21 cellular contexts compared by ENCODE assay signal in genomic region chr5:158484968-158485367, GRCh38.
DNase-seq lines count a peak whose midpoint lies in the region; ATAC-seq and TF ChIP-seq lines count a peak whose summit lies in the region.
"Had no signal": no experiment of that assay in that cellular context is flagged by ENCODE, and none has a peak within 500 bp of the region (broad histone marks: within the 10 kb centered on the region; RNA-seq: fewer than 3 reads in every experiment).

No MANE protein-coding gene starts in this region.

- no peaks in the 10 kb centered on the region for H3K9me3 ChIP-seq in gastroesophageal sphincter
- no peaks in the 10 kb centered on the region for H3K9me3 ChIP-seq in muscle layer of colon (ENCODE audit: low read length)
- H3K9me3 ChIP-seq in subcutaneous abdominal adipose tissue (ENCODE audit: control insufficient read depth in 5 of 5, low read length in 5 of 5) = no peaks in the 10 kb centered on the region
- H3K9me3 ChIP-seq: stomach had no signal

- 32 to 36% methylated on average over 3 to 7 of the region's 7 CpGs for WGBS in gastroesophageal sphincter (ENCODE audit: low coverage in 1 of 2), 2 donors

- peaks cover 26 to 68% (median 40%) of the 10 kb centered on the region in 3 donors for H3K4me1 ChIP-seq in gastroesophageal sphincter
- peaks cover 40% of the 10 kb centered on the region for H3K4me1 ChIP-seq in muscle layer of colon (ENCODE audit: insufficient read depth, low read length)
- peaks cover 5 to 52% (median 45%) of the 10 kb centered on the region in 5 donors for H3K4me1 ChIP-seq in subcutaneous abdominal adipose tissue (ENCODE audit: control insufficient read depth in 5 of 5, insufficient read depth in 5 of 5, low read length in 5 of 5)
- peaks cover 21% of the 10 kb centered on the region for H3K4me1 ChIP-seq in GM23338 (ENCODE audit: insufficient read depth)
- H3K4me1 ChIP-seq: foreskin keratinocyte had no signal

- ATAC-seq in gastroesophageal sphincter (no peak), GM23338 (no peak), HG03097 (IDR thresholded peaks at IDR 0.05; ENCODE audit: low FRiP score, unreplicated experiment) (no peak)
- ATAC-seq: activated CD4-positive, alpha-beta T cell treated with anti-CD3 and anti-CD28 coated beads for 36 hours; PC-3 had no signal

- no peaks in the 10 kb centered on the region for H4K20me1 ChIP-seq in GM23338 (replicated peaks; ENCODE audit: insufficient read depth)

- TF ChIP-seq EP300 in gastroesophageal sphincter (IDR thresholded peaks at IDR 0.05) = no peak

- no peak overlapping the region for H3K4me3 Mint-ChIP-seq in GM23338
- H3K4me3 Mint-ChIP-seq: activated CD4-positive, alpha-beta T cell treated with anti-CD3 and anti-CD28 coated beads for 36 hours; neural crest cell had no signal

- H3K27ac ChIP-seq in gastroesophageal sphincter (peak overlapping the region; percentile 41 to 76 (median 64)), muscle layer of colon (ENCODE audit: low read depth, low read length) (peak overlapping the region; percentile 19), subcutaneous abdominal adipose tissue (ENCODE audit: low read depth, low read length) (peak overlapping the region; percentile 47), GM23338 (ENCODE audit: low read depth) (no peak overlapping the region)
- H3K27ac ChIP-seq: foreskin keratinocyte had no signal

- TF ChIP-seq CTCF in gastroesophageal sphincter (IDR thresholded peaks at IDR 0.05) (no peak), GM23338 (conservative IDR thresholded peaks at IDR 0.05; ENCODE audit: low read depth in 2 of 2) (no peak)

- H3K4me3 ChIP-seq in Jurkat, Clone E6-1 (ENCODE audit: low read length) = no peak overlapping the region
- H3K4me3 ChIP-seq in gastroesophageal sphincter (no peak overlapping the region), muscle layer of colon (ENCODE audit: low read depth in 1 of 2, low read length in 2 of 2) (no peak overlapping the region), subcutaneous abdominal adipose tissue (ENCODE audit: low read depth in 1 of 5, low read length in 5 of 5) (no peak overlapping the region), GM23338 (no peak overlapping the region)
- H3K4me3 ChIP-seq: stomach had no signal

- H3K4me2 ChIP-seq in GM23338 = no peak overlapping the region

- H3F3A ChIP-seq in GM23338 (replicated peaks; ENCODE audit: low read depth) = no peaks in the 10 kb centered on the region

- no peak overlapping the region for H2AFZ ChIP-seq in GM23338

- H3K36me3 ChIP-seq in gastroesophageal sphincter (no peaks in the 10 kb centered on the region), muscle layer of colon (ENCODE audit: insufficient read depth, low read length) (no peaks in the 10 kb centered on the region), subcutaneous abdominal adipose tissue (ENCODE audit: control insufficient read depth in 5 of 5, insufficient read depth in 5 of 5, low read length in 5 of 5) (no peaks in the 10 kb centered on the region), GM23338 (ENCODE audit: insufficient read depth) (no peaks in the 10 kb centered on the region)
- H3K36me3 ChIP-seq: stomach had no signal

- H3K9ac ChIP-seq in muscle layer of colon (ENCODE audit: low read length) = no peak overlapping the region
- no peak overlapping the region for H3K9ac ChIP-seq in subcutaneous abdominal adipose tissue (ENCODE audit: low read length in 5 of 5)

- H3K4me1 Mint-ChIP-seq in GM23338 = peaks cover 23% of the 10 kb centered on the region
- H3K4me1 Mint-ChIP-seq: activated CD4-positive, alpha-beta T cell treated with anti-CD3 and anti-CD28 coated beads for 36 hours had no signal

- peak; percentile 6 for DNase-seq in Jurkat, Clone E6-1 (ENCODE audit: low read depth, low spot score)
- DNase-seq in GM23338 (ENCODE audit: low spot score) (no peak), NK-92 (lab: John Stamatoyannopoulos, UW; ENCODE audit: unreplicated experiment) (no peak), NCI-H748 treated with DMSO at 0.1 percent for 48 hours (lab: John Stamatoyannopoulos, UW) (no peak)
- DNase-seq: activated CD4-positive, alpha-beta T cell treated with anti-CD3 and anti-CD28 coated beads for 36 hours; activated effector memory CD4-positive, alpha-beta T cell treated with Interleukin-2 at 50 U/mL for 16 hours; amniotic stem cell; foreskin keratinocyte; IMR-90; MV-4-11; NCI-H2081; NCI-H524 treated with DMSO at 0.1 percent for 48 hours; PC-3; stimulated activated CD4-positive, alpha-beta T cell treated with anti-CD3 and anti-CD28 coated beads, Interleukin-1b, Interleukin-23, amount 100 ng/mL, for 48 hours; stomach; T1000 had no signal

- H3K27me3 ChIP-seq in gastroesophageal sphincter (no peaks in the 10 kb centered on the region), muscle layer of colon (ENCODE audit: control insufficient read depth in 1 of 2, insufficient read depth in 2 of 2, low read length in 2 of 2) (no peaks in the 10 kb centered on the region), subcutaneous abdominal adipose tissue (ENCODE audit: control insufficient read depth in 5 of 5, insufficient read depth in 4 of 5, low read length in 5 of 5) (no peaks in the 10 kb centered on the region), GM23338 (ENCODE audit: insufficient read depth) (no peaks in the 10 kb centered on the region)
- H3K27me3 ChIP-seq: foreskin keratinocyte, stomach had no signal

- TF ChIP-seq POLR2A in gastroesophageal sphincter (IDR thresholded peaks at IDR 0.05) = no peak

- peaks cover 2% of the 10 kb centered on the region for H3K27me3 Mint-ChIP-seq in GM23338 (ENCODE audit: insufficient read depth, low read depth, poor library complexity)

- peaks cover 8% of the 10 kb centered on the region for H3K9me2 ChIP-seq in GM23338 (ENCODE audit: insufficient read depth)

- H3K36me3 Mint-ChIP-seq in GM23338 (ENCODE audit: low read depth) = no peaks in the 10 kb centered on the region

- no peak overlapping the region for H3K27ac Mint-ChIP-seq in GM23338
- H3K27ac Mint-ChIP-seq: activated CD4-positive, alpha-beta T cell treated with anti-CD3 and anti-CD28 coated beads for 36 hours had no signal

- no peaks in the 10 kb centered on the region for H3K79me2 ChIP-seq in GM23338 (replicated peaks; ENCODE audit: insufficient read depth)

- no peaks in the 10 kb centered on the region for H3K9me3 Mint-ChIP-seq in GM23338

TF ChIP-seq in GM23338, 12 proteins besides CTCF, POLR2A, EP300 and RAD21:
- TF ChIP-seq CREB1 (CRISPR knock-in tag; IDR thresholded peaks at IDR 0.05; ENCODE audit: low read depth) (no peak), REST (IDR thresholded peaks at IDR 0.05; ENCODE audit: unreplicated experiment) (no peak), NANOG (IDR thresholded peaks at IDR 0.05; ENCODE audit: borderline replicate concordance) (no peak), STAT1 (IDR thresholded peaks at IDR 0.05; ENCODE audit: unreplicated experiment) (no peak), ZNF331 (CRISPR knock-in tag; IDR thresholded peaks at IDR 0.05; ENCODE audit: low read depth) (no peak), JUNB (IDR thresholded peaks at IDR 0.05; ENCODE audit: unreplicated experiment) (no peak), EZH2phosphoT487 (IDR thresholded peaks at IDR 0.05; ENCODE audit: unreplicated experiment) (no peak), POLR2AphosphoS5 (IDR thresholded peaks at IDR 0.05; ENCODE audit: low read depth) (no peak), ETS1 (IDR thresholded peaks at IDR 0.05) (no peak), ZNF114 (CRISPR knock-in tag; IDR thresholded peaks at IDR 0.05) (no peak)
TF ChIP-seq in GM23338: peak in this region for 0.
